8 cellular contexts compared by ENCODE assay signal in genomic region chr6:44655368-44656342, GRCh38.
DNase-seq lines count a peak whose midpoint lies in the region; ATAC-seq lines count a peak whose summit lies in the region.

No MANE protein-coding gene starts in this region.

- no peak overlapping the region for H3K4me3 ChIP-seq in CD4-positive, CD25-positive, alpha-beta regulatory T cell (ENCODE audit: low read depth, low read length)
- H3K4me3 ChIP-seq in HAP-1: no peak overlapping the region

- H3K9me3 Mint-ChIP-seq in CD4-positive, CD25-positive, alpha-beta regulatory T cell: peaks cover 0 to 4% (median 3%) of the 10 kb centered on the region in 7 donors

- peak overlapping the region in 1 of 4 donors; percentile 38 for H3K4me3 Mint-ChIP-seq in CD4-positive, CD25-positive, alpha-beta regulatory T cell

- no peaks in the 10 kb centered on the region for H3K36me3 Mint-ChIP-seq in CD4-positive, CD25-positive, alpha-beta regulatory T cell

- peaks cover 3% of the 10 kb centered on the region for H3K27me3 ChIP-seq in CD4-positive, CD25-positive, alpha-beta regulatory T cell (ENCODE audit: control insufficient read depth, insufficient read depth, low read length)
- peaks cover 9% of the 10 kb centered on the region; the same call in 1 of the 2 replicates for H3K27me3 ChIP-seq in HAP-1 (ENCODE audit: low read depth)

- no peaks in the 10 kb centered on the region for H3K4me1 ChIP-seq in CD4-positive, CD25-positive, alpha-beta regulatory T cell (ENCODE audit: control insufficient read depth, insufficient read depth, low read length, poor library complexity, severe bottlenecking)
- peaks cover 3% of the 10 kb centered on the region; the same call in 1 of the 2 replicates for H3K4me1 ChIP-seq in HAP-1

- peaks cover 0 to 6% (median 4%) of the 10 kb centered on the region in 4 donors for H3K4me1 Mint-ChIP-seq in CD4-positive, CD25-positive, alpha-beta regulatory T cell

- H3K27me3 Mint-ChIP-seq in CD4-positive, CD25-positive, alpha-beta regulatory T cell: peaks cover 32% of the 10 kb centered on the region

- no peaks in the 10 kb centered on the region for H3K36me3 ChIP-seq in CD4-positive, CD25-positive, alpha-beta regulatory T cell (ENCODE audit: control insufficient read depth, insufficient read depth, low read length)
- H3K36me3 ChIP-seq in HAP-1 (replicated peaks): no peaks in the 10 kb centered on the region

- in situ Hi-C loops in HAP-1 (cut with MboI; ENCODE audit: low sequenced_read_pairs): loop anchor here (25.0 kb wide), 1 partner anchor 757 kb away; no protein-coding TSS in a partner anchor

- DNase-seq in CD4-positive, CD25-positive, alpha-beta regulatory T cell: peak; percentile 47 to 59 (median 52)
- DNase-seq in HAP-1 (ENCODE audit: low spot score in 2 of 2): peak; percentile 73 to 87
- peak; percentile 75 for DNase-seq in NCI-H2227 (lab: John Stamatoyannopoulos, UW; ENCODE audit: unreplicated experiment)
- DNase-seq in activated CD4-positive, CD25-positive, alpha-beta regulatory T cell treated with anti-CD3 and anti-CD28 coated beads, Interleukin-2, amount 50 U/mL, for 72 hours: peak; percentile 78
- peak in 49 of 61 donors; percentile 4 to 58 (median 27) for DNase-seq in caudate nucleus (lab: John Stamatoyannopoulos, UW)
- peak; percentile 62 for DNase-seq in kidney tubule cell (ENCODE audit: low spot score)
- DNase-seq in stimulated activated CD4-positive, alpha-beta T cell treated with anti-CD3 and anti-CD28 coated beads, Interleukin-1b, Interleukin-23, amount 100 ng/mL, for 48 hours: peak; percentile 72

- ATAC-seq in CD4-positive, CD25-positive, alpha-beta regulatory T cell (ENCODE audit: low read depth in 2 of 2): peak in 1 of 2 donors; percentile 55
- no peak for ATAC-seq in GM19328 (IDR thresholded peaks at IDR 0.05; ENCODE audit: unreplicated experiment)

- H3K9me3 ChIP-seq in CD4-positive, CD25-positive, alpha-beta regulatory T cell (ENCODE audit: control insufficient read depth in 2 of 2, low read length in 2 of 2): no peaks in the 10 kb centered on the region
- H3K9me3 ChIP-seq in HAP-1: no peaks in the 10 kb centered on the region

- H3K27ac ChIP-seq in CD4-positive, CD25-positive, alpha-beta regulatory T cell (ENCODE audit: insufficient read depth, low read length, poor library complexity, severe bottlenecking): no peak overlapping the region
- no peak overlapping the region for H3K27ac ChIP-seq in caudate nucleus (ENCODE audit: low read depth, low read length)

- H3K27ac Mint-ChIP-seq in CD4-positive, CD25-positive, alpha-beta regulatory T cell: peak overlapping the region in 1 of 3 donors; percentile 7

Comparison
In these comparisons a context has a peak if more than half of its experiments do, and no peak if none do; other contexts are left out.
1. DNase-seq: peak in every context shown above with its lines; median percentile 80 in HAP-1; 78 in activated CD4-positive, CD25-positive, alpha-beta regulatory T cell treated with anti-CD3 and anti-CD28 coated beads, Interleukin-2, amount 50 U/mL, for 72 hours; 75 in NCI-H2227; 72 in stimulated activated CD4-positive, alpha-beta T cell treated with anti-CD3 and anti-CD28 coated beads, Interleukin-1b, Interleukin-23, amount 100 ng/mL, for 48 hours; 62 in kidney tubule cell; 52 in CD4-positive, CD25-positive, alpha-beta regulatory T cell; 27 in caudate nucleus.